8 cellular contexts compared by ENCODE assay signal in the genomic region with DNA sequence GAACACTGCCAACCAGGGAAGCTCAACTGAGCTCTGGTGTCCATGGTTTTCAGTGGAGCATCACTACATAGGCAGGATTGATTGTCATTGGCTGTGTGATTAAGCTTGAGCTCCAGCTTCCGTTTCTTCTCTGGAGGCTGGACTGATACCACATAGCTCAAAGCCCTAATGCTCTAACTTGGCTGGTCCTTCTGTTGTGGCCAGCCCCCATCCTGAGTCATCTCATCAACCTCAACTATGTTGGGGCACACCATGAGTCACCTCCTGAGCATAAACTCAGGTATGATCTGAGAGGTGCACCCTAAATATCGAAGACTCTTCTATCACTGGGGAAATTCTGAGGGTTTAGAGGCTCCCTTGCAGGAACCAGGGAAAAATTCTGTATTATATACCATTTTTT.
DNase-seq lines count a peak whose midpoint lies in the region; ATAC-seq and TF ChIP-seq lines count a peak whose summit lies in the region.

No MANE protein-coding gene starts in this region.

- H3K36me3 ChIP-seq in PC-3 (ENCODE audit: low read depth, low read length) (no peaks in the 10 kb centered on the region), gastrocnemius medialis (no peaks in the 10 kb centered on the region), endodermal cell (ENCODE audit: control insufficient read depth, insufficient read depth, low read length) (no peaks in the 10 kb centered on the region)

- H3K27me3 Mint-ChIP-seq in endodermal cell (ENCODE audit: insufficient read depth), result peaks cover 6% of the 10 kb centered on the region

- intact Hi-C loops in PC-3 (cut with micrococcal nuclease) (no loop called here), gastrocnemius medialis (cut with DNase I; ENCODE audit: low total_unique reads) (no loop called here)

- CTCF ChIA-PET in PC-3 (lab: Charles Lee), result no interaction called here

- no peaks in the 10 kb centered on the region for H3F3A ChIP-seq in PC-3 (ENCODE audit: low read length, unreplicated experiment)

- no peaks in the 10 kb centered on the region for H3K9me2 ChIP-seq in PC-3 (replicated peaks; ENCODE audit: low read length)

- H4K20me1 ChIP-seq in PC-3 (ENCODE audit: low read length), result no peaks in the 10 kb centered on the region

- no peak overlapping the region for H3K27ac Mint-ChIP-seq in endodermal cell

- H3K4me1 Mint-ChIP-seq in endodermal cell, result peaks cover 23% of the 10 kb centered on the region

- TF ChIP-seq CTCF in PC-3 (conservative IDR thresholded peaks at IDR 0.05; ENCODE audit: low read depth, low read length) (no peak), gastrocnemius medialis (IDR thresholded peaks at IDR 0.05 in 4 of 5, conservative IDR thresholded peaks at IDR 0.05 in 1 of 5) (no peak), endodermal cell (conservative IDR thresholded peaks at IDR 0.05) (no peak)

- no peak overlapping the region for H2AFZ ChIP-seq in PC-3 (ENCODE audit: low read length)

- H3K27ac ChIP-seq in PC-3 (ENCODE audit: low read length), result no peak overlapping the region
- no peak overlapping the region for H3K27ac ChIP-seq in gastrocnemius medialis
- H3K27ac ChIP-seq in endodermal cell (ENCODE audit: low read depth, low read length), result no peak overlapping the region

- H3K4me3 ChIP-seq in PC-3 (ENCODE audit: low read length) (no peak overlapping the region), gastrocnemius medialis (no peak overlapping the region), endodermal cell (ENCODE audit: low read length) (no peak overlapping the region)

- no TSS peak for BruUV-seq in PC-3 (replicated peaks; lab: Mats Ljungman, UMichigan)

- no peaks in the 10 kb centered on the region for H3K4me1 ChIP-seq in PC-3 (ENCODE audit: insufficient read depth, low read length)
- no peaks in the 10 kb centered on the region for H3K4me1 ChIP-seq in gastrocnemius medialis
- peaks cover 6% of the 10 kb centered on the region for H3K4me1 ChIP-seq in endodermal cell (ENCODE audit: control insufficient read depth, insufficient read depth, low read length)

- no peak overlapping the region for H3K4me2 ChIP-seq in PC-3 (ENCODE audit: low read length)

- H3K9ac ChIP-seq in PC-3 (ENCODE audit: low read length) (no peak overlapping the region), endodermal cell (ENCODE audit: extremely low read depth, low read length, poor library complexity, severe bottlenecking) (no peak overlapping the region)

- H3K4me3 Mint-ChIP-seq in endodermal cell, result no peak overlapping the region

- POLR2A ChIA-PET in PC-3 (lab: Charles Lee; ENCODE audit: unreplicated experiment), result no interaction called here

- 91 to 100% methylated on average over 1 to 2 of the region's 2 CpGs for WGBS in endodermal cell (ENCODE audit: insufficient coverage in 1 of 2, insufficient read length in 1 of 2), 2 experiments

- no peak for TF ChIP-seq POLR2A in gastrocnemius medialis (IDR thresholded peaks at IDR 0.05)

- H3K36me3 Mint-ChIP-seq in endodermal cell (ENCODE audit: low read depth), result no peaks in the 10 kb centered on the region

- no peaks in the 10 kb centered on the region for H3K79me2 ChIP-seq in PC-3 (ENCODE audit: low read length)

- peak; percentile 77 for ATAC-seq in GM18511 (IDR thresholded peaks at IDR 0.05; ENCODE audit: unreplicated experiment)
- ATAC-seq in HG02610 (IDR thresholded peaks at IDR 0.05; ENCODE audit: unreplicated experiment), result peak; percentile 90
- peak; percentile 74 for ATAC-seq in PC-3
- ATAC-seq in gastrocnemius medialis, result no peak

- DNase-seq in PC-3 (peak; percentile 30), hepatic stellate cell (ENCODE audit: low spot score) (peak; percentile 28), gastrocnemius medialis (no peak), NCI-H2196 treated with DMSO at 0.1 percent for 48 hours (lab: John Stamatoyannopoulos, UW; ENCODE audit: unreplicated experiment) (no peak), endodermal cell (no peak)
- no peak for DNase-seq in stimulated activated CD4-positive, alpha-beta T cell treated with anti-CD3 and anti-CD28 coated beads, Interleukin-2, amount 100 ng/mL, for 24 hours

- no peaks in the 10 kb centered on the region for H3K9me3 Mint-ChIP-seq in endodermal cell

- H3K9me3 ChIP-seq in PC-3 (ENCODE audit: low read length) (no peaks in the 10 kb centered on the region), gastrocnemius medialis (no peaks in the 10 kb centered on the region), endodermal cell (ENCODE audit: control insufficient read depth, low read length) (no peaks in the 10 kb centered on the region)

- in situ Hi-C loops in gastrocnemius medialis (cut with MboI; ENCODE audit: low sequenced_read_pairs in 4 of 4), result no loop called here

- no peaks in the 10 kb centered on the region for H3K27me3 ChIP-seq in PC-3 (ENCODE audit: low read length)
- H3K27me3 ChIP-seq in gastrocnemius medialis, result no peaks in the 10 kb centered on the region
- H3K27me3 ChIP-seq in endodermal cell (ENCODE audit: control insufficient read depth, insufficient read depth, low read length, poor library complexity, severe bottlenecking), result peaks cover under 1% of the 10 kb centered on the region

Comparison
In these comparisons a context has a peak if more than half of its experiments do, and no peak if none do; other contexts are left out.
1. ATAC-seq: peak in GM18511 (single experiment), HG02610 (single experiment) and PC-3 (single experiment); none in gastrocnemius medialis (0 of 2).
2. DNase-seq: peak in PC-3 (single experiment) and hepatic stellate cell (single experiment); none in gastrocnemius medialis (0 of 2), stimulated activated CD4-positive, alpha-beta T cell treated with anti-CD3 and anti-CD28 coated beads, Interleukin-2, amount 100 ng/mL, for 24 hours (0 of 2), NCI-H2196 treated with DMSO at 0.1 percent for 48 hours (single experiment) and endodermal cell (single experiment).